11 cellular contexts compared by ENCODE assay signal in the genomic region with DNA sequence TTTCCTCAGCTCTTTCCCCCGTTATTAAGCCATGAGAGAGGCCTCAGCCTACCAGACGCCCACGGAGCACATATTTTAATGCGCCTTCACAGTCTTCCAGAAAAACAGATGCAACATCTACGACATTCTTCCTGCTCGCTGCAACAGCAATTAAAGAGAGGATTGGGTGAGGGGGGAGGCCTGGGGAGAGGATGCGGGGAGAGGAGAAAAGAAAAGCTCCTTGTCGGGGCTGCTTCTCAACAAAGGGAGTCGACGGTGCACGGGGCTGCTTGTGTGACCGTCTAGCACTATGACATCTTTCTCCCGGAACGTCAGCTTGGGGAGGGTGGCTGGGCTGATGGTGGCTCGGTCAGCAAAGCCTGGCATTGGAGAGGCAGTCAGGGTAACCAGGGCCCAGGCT. TPM values are rescaled to one million over a fixed set of nuclear protein-coding genes. Genes with fewer than 3 reads are reported as not detected.
DNase-seq lines count a peak whose midpoint lies in the region; ATAC-seq and TF ChIP-seq lines count a peak whose summit lies in the region.
"Had no signal": no experiment of that assay in that cellular context is flagged by ENCODE, and none has a peak within 500 bp of the region (broad histone marks: within the 10 kb centered on the region; RNA-seq: fewer than 3 reads in every experiment).

No MANE protein-coding gene starts in this region.

- H3K27me3 Mint-ChIP-seq in glutamatergic neuron (ENCODE audit: unreplicated experiment): peaks cover 2% of the 10 kb centered on the region

- H4K8ac ChIP-seq in neuronal stem cell (ENCODE audit: low read depth, low read length): no peak overlapping the region

- H3K9ac ChIP-seq in neuronal stem cell (ENCODE audit: low read depth, low read length, poor library complexity): no peak overlapping the region

- H2BK12ac ChIP-seq in neuronal stem cell (ENCODE audit: low read length): no peak overlapping the region

- H3K4me1 Mint-ChIP-seq in glutamatergic neuron (ENCODE audit: low read depth, unreplicated experiment): peaks cover 6% of the 10 kb centered on the region

- H2AFZ ChIP-seq in neuronal stem cell (ENCODE audit: low read length): peak overlapping the region; percentile 93

- no CpG with 5 or more reads among the region's 15 CpGs for WGBS in neuronal stem cell (ENCODE audit: extremely low coverage in 2 of 2, insufficient read length in 2 of 2, insufficient replicate concordance in 1 of 2), 2 donors

- H4K91ac ChIP-seq in neuronal stem cell (ENCODE audit: low read depth, low read length, poor library complexity): no peak overlapping the region

- H3K23ac ChIP-seq in neuronal stem cell (ENCODE audit: low read depth, low read length, poor library complexity): no peak overlapping the region

- no peak overlapping the region for H2BK5ac ChIP-seq in neuronal stem cell (ENCODE audit: low read length)

- H3K4me3 Mint-ChIP-seq in glutamatergic neuron (ENCODE audit: unreplicated experiment): no peak overlapping the region

- H2AK5ac ChIP-seq in neuronal stem cell (ENCODE audit: low read depth, low read length): peak overlapping the region; percentile 59

- H3K9me3 Mint-ChIP-seq in glutamatergic neuron (ENCODE audit: unreplicated experiment): peaks cover 9% of the 10 kb centered on the region

- H3K18ac ChIP-seq in neuronal stem cell (ENCODE audit: low read length): peak overlapping the region; percentile 83

- H3K36me3 ChIP-seq in neuronal stem cell (replicated peaks in 1 of 2; ENCODE audit: control insufficient read depth in 2 of 2, insufficient read depth in 2 of 2, low read length in 2 of 2): no peaks in the 10 kb centered on the region
- H3K36me3 ChIP-seq in upper lobe of right lung: no peaks in the 10 kb centered on the region

- ATAC-seq in Right ventricle myocardium inferior: no peak
- no peak for ATAC-seq in upper lobe of right lung
- no peak for ATAC-seq in HG03442 (IDR thresholded peaks at IDR 0.05; ENCODE audit: unreplicated experiment)

- H3K4me3 ChIP-seq in neuronal stem cell (ENCODE audit: low read length in 2 of 2): peak overlapping the region in 1 of 2 donors; percentile 11
- H3K4me3 ChIP-seq in upper lobe of right lung: no peak overlapping the region

- H3K27me3 ChIP-seq in neuronal stem cell (ENCODE audit: control insufficient read depth in 3 of 3, insufficient read depth in 3 of 3, low read depth in 1 of 3, low read length in 3 of 3): peaks cover 0 to 2% (median 0%) of the 10 kb centered on the region in 3 experiments
- no peaks in the 10 kb centered on the region for H3K27me3 ChIP-seq in upper lobe of right lung

- H3K4me1 ChIP-seq in neuronal stem cell (ENCODE audit: control insufficient read depth in 2 of 2, insufficient read depth in 1 of 2, low read depth in 1 of 2, low read length in 2 of 2): peaks cover 20 to 24% of the 10 kb centered on the region in 2 donors
- peaks cover 5% of the 10 kb centered on the region for H3K4me1 ChIP-seq in upper lobe of right lung

- no peak overlapping the region for H3K4ac ChIP-seq in neuronal stem cell (ENCODE audit: low read length)

- intact Hi-C loops in cardiac septum (cut with DNase I) (no loop called here), Right ventricle myocardium inferior (cut with DNase I) (loop anchor here (5.0 kb wide), 3 partner anchors 39 to 121 kb away; partner anchors contain the start of gene NEURL1B), upper lobe of right lung (cut with DNase I) (no loop called here)

- H3K36me3 Mint-ChIP-seq in glutamatergic neuron (ENCODE audit: unreplicated experiment): peaks cover 12% of the 10 kb centered on the region

- H3K79me1 ChIP-seq in neuronal stem cell (ENCODE audit: low read depth, low read length): no peaks in the 10 kb centered on the region

- DNase-seq in cardiac septum (ENCODE audit: low spot score) (peak; percentile 75), Right ventricle myocardium inferior (ENCODE audit: missing footprints) (no peak), glutamatergic neuron (no peak), neuronal stem cell (ENCODE audit: low spot score) (peak; percentile 11), upper lobe of right lung (no peak), HUDEP-2 (lab: John Stamatoyannopoulos, UW; ENCODE audit: unreplicated experiment in 76 of 76) (no peak)
- no peak for DNase-seq in stimulated activated CD8-positive, alpha-beta memory T cell treated with anti-CD3 and anti-CD28 coated beads, Interleukin-4, amount 100 ng/mL, for 48 hours
- DNase-seq: activated CD8-positive, alpha-beta memory T cell treated with anti-CD3 and anti-CD28 coated beads for 24 hours; DND-41; NCI-H748 treated with DMSO at 0.1 percent for 48 hours had no signal

- H3K4me2 ChIP-seq in neuronal stem cell (ENCODE audit: insufficient read depth, low read length, poor library complexity, severe bottlenecking): no peak overlapping the region

- H3K27ac Mint-ChIP-seq in glutamatergic neuron (ENCODE audit: unreplicated experiment): peak overlapping the region; percentile 48

- H3K27ac ChIP-seq in neuronal stem cell (replicated peaks; ENCODE audit: low read length) (peak overlapping the region; percentile 24), upper lobe of right lung (peak overlapping the region; percentile 67)

- H3K9me3 ChIP-seq in neuronal stem cell (replicated peaks in 1 of 2; ENCODE audit: control insufficient read depth in 2 of 2, insufficient read depth in 1 of 2, low read depth in 1 of 2, low read length in 2 of 2): peaks cover 0 to 14% of the 10 kb centered on the region in 2 donors
- no peaks in the 10 kb centered on the region for H3K9me3 ChIP-seq in upper lobe of right lung

- peak overlapping the region; percentile 59 for H2BK15ac ChIP-seq in neuronal stem cell (ENCODE audit: low read length)

- H2BK120ac ChIP-seq in neuronal stem cell (ENCODE audit: low read depth, low read length): peak overlapping the region; percentile 33

- no peak overlapping the region for H3K14ac ChIP-seq in neuronal stem cell (ENCODE audit: low read length)

- TF ChIP-seq CTCF in glutamatergic neuron (IDR thresholded peaks at IDR 0.05; ENCODE audit: partially characterized antibody, unreplicated experiment) (no peak), upper lobe of right lung (IDR thresholded peaks at IDR 0.05) (no peak)

RNA-seq across cellular contexts. Expression of gene NEURL1B, which starts 37.6 kb away (rescaled TPM):
- total RNA-seq in cardiac septum: 19.7 TPM
- 37.1 TPM for total RNA-seq in Right ventricle myocardium inferior
- total RNA-seq in glutamatergic neuron (ENCODE audit: unreplicated experiment): 11.4 TPM
- polyA plus RNA-seq in neuronal stem cell (2013, experiment 1 of 2): 8.1 TPM
- polyA plus RNA-seq in neuronal stem cell (2013, experiment 2 of 2): 8.2 TPM
- total RNA-seq in upper lobe of right lung: 25.0 TPM

Comparison
In these comparisons a context has a peak if more than half of its experiments do, and no peak if none do; other contexts are left out.
1. DNase-seq: peak in cardiac septum (single experiment) and neuronal stem cell (single experiment); none in Right ventricle myocardium inferior (single experiment), glutamatergic neuron (single experiment), upper lobe of right lung (single experiment), stimulated activated CD8-positive, alpha-beta memory T cell treated with anti-CD3 and anti-CD28 coated beads, Interleukin-4, amount 100 ng/mL, for 48 hours (single experiment) and HUDEP-2 (0 of 76).